8 cellular contexts compared by ENCODE assay signal in the genomic region with DNA sequence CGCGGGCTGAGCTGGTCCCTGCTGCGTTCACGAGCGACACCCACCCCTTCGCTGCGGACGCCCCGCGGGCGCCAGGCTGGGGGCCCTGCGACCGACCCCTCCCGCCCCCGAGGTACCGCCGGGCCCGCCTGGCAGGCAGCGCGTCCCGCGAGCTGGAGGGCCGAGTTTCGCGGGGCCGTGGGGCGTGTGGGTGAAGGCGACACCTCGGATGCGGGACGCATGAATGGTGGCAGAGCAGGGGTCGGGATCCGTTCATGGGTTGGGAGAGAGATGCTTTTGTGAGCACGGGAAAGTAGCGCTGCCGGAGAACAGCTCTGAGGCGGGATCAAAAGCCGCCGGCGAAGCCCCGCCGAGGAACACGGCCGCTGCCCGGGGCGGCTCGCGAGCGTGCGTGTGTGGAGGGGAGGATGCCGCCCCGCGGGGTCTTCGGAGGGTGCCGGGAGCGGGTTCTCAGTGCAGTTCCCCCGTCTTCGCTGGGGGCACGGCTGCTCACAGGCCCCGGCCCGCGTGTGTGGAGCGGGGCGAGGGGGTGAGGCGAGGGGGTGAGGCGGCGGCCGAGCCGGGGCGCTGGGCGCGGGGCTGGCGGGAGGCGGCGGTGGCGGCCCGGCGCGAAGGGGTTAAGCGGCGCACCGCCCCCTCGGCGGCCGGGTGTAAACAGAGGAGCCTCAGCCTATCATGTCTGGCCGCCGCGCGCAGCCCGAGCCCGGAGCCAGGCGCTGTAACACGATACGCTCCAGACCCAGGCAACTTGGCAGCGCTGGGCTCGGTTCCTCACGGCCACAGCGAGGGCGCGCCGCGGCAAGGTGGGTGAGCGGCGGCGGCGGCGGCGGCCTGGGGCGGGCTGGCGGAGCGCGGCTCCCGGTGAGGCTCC.
DNase-seq lines count a peak whose midpoint lies in the region; ATAC-seq and TF ChIP-seq lines count a peak whose summit lies in the region.

No MANE protein-coding gene starts in this region.

- H3K27me3 ChIP-seq in left ventricle myocardium inferior (ENCODE audit: low read depth) (peaks cover 44% of the 10 kb centered on the region), parathyroid adenoma (ENCODE audit: control insufficient read depth, insufficient read depth, low read length) (no peaks in the 10 kb centered on the region), uterus (no peaks in the 10 kb centered on the region)

- H3K9ac ChIP-seq in parathyroid adenoma, result no peak overlapping the region

- CTCF ChIA-PET in RWPE1 (lab: Yijun Ruan, JAX), result interaction anchor here (0.6 kb wide), 1 partner anchor 216 kb away, joined by 4 read pairs; no protein-coding TSS in a partner anchor

- POLR2A ChIA-PET in RWPE1 (lab: Yijun Ruan, JAX; ENCODE audit: low non-redundant PET), result no interaction called here

- ATAC-seq in GM21515 (IDR thresholded peaks at IDR 0.05; ENCODE audit: unreplicated experiment), result peak; percentile 81

- TF ChIP-seq CTCF in RWPE1 (conservative IDR thresholded peaks at IDR 0.05; ENCODE audit: low read depth) (no peak), left ventricle myocardium inferior (IDR thresholded peaks at IDR 0.05; ENCODE audit: borderline replicate concordance) (no peak), parathyroid adenoma (IDR thresholded peaks at IDR 0.05) (no peak), uterus (IDR thresholded peaks at IDR 0.05) (peak in 2 of 4 experiments; percentile 16 to 21)

- no peaks in the 10 kb centered on the region for H3K79me2 ChIP-seq in parathyroid adenoma

- peak; percentile 64 to 78 for TF ChIP-seq POLR2A in uterus (IDR thresholded peaks at IDR 0.05)

- H3K4me1 ChIP-seq in left ventricle myocardium inferior (peaks cover 24% of the 10 kb centered on the region), parathyroid adenoma (no peaks in the 10 kb centered on the region), uterus (no peaks in the 10 kb centered on the region)

- peak overlapping the region; percentile 76 for H3K27ac ChIP-seq in RWPE1
- peak overlapping the region; percentile 66 for H3K27ac ChIP-seq in left ventricle myocardium inferior (replicated peaks)
- H3K27ac ChIP-seq in parathyroid adenoma, result no peak overlapping the region
- H3K27ac ChIP-seq in uterus, result peak overlapping the region; percentile 81 to 92

- peak; percentile 76 for DNase-seq in Caki2 (ENCODE audit: low read depth)
- peak in 45 of 76 experiments; percentile 0 to 52 (median 20) for DNase-seq in HUDEP-2 (lab: John Stamatoyannopoulos, UW; ENCODE audit: unreplicated experiment in 76 of 76)
- DNase-seq in RWPE1 (ENCODE audit: low spot score), result peak; percentile 90
- peak; percentile 18 to 86 (median 59) for DNase-seq in anterior cingulate cortex (lab: John Stamatoyannopoulos, UW)
- DNase-seq in left ventricle myocardium inferior, result peak; percentile 92
- DNase-seq in uterus, result peak; percentile 91 to 94

- intact Hi-C loops in left ventricle myocardium inferior (cut with micrococcal nuclease) (no loop called here), uterus (cut with DNase I; ENCODE audit: low total_unique reads) (no loop called here)

- H2AFZ ChIP-seq in parathyroid adenoma, result peak overlapping the region; percentile 84

- peak overlapping the region; percentile 95 for H3K4me2 ChIP-seq in parathyroid adenoma (ENCODE audit: low read length)

- H3K4me3 ChIP-seq in left ventricle myocardium inferior, result peak overlapping the region; percentile 86
- H3K4me3 ChIP-seq in parathyroid adenoma (ENCODE audit: low read depth, low read length), result peak overlapping the region; percentile 73
- H3K4me3 ChIP-seq in uterus, result peak overlapping the region; percentile 43 to 84

- in situ Hi-C loops in Caki2 (cut with HindIII; ENCODE audit: low pct_unique_long_range_greater_than_20kb, low sequenced_read_pairs), result no loop called here

- H3K36me3 ChIP-seq in left ventricle myocardium inferior (no peaks in the 10 kb centered on the region), parathyroid adenoma (ENCODE audit: control insufficient read depth, insufficient read depth, low read length) (no peaks in the 10 kb centered on the region), uterus (no peaks in the 10 kb centered on the region)

- H3K9me3 ChIP-seq in left ventricle myocardium inferior (replicated peaks) (no peaks in the 10 kb centered on the region), parathyroid adenoma (ENCODE audit: control insufficient read depth, low read length) (no peaks in the 10 kb centered on the region), uterus (no peaks in the 10 kb centered on the region)

Comparison
In these comparisons a context has a peak if more than half of its experiments do, and no peak if none do; other contexts are left out.
1. DNase-seq: peak in every context shown above with its lines; median percentile 92 in uterus; 92 in left ventricle myocardium inferior; 90 in RWPE1; 76 in Caki2; 59 in anterior cingulate cortex; 20 in HUDEP-2.